In genomic region chr14:60097974-60098373, GRCh38 we compare ENCODE assay signal across 21 cellular contexts.
"Had no signal": no experiment of that assay in that cellular context is flagged by ENCODE, and none has a peak within 500 bp of the region (broad histone marks: within the 10 kb centered on the region; RNA-seq: fewer than 3 reads in every experiment).

No MANE protein-coding gene starts in this region.

- H3K4me3 ChIP-seq: heart right ventricle, mucosa of descending colon, transverse colon had no signal

- H3K4me3 Mint-ChIP-seq: activated CD8-positive, alpha-beta T cell treated with anti-CD3 and anti-CD28 coated beads for 36 hours; activated T-cell treated with anti-CD3 and anti-CD28 coated beads, Interleukin-2, amount 50 U/mL, for 4 hours; central memory CD8-positive, alpha-beta T cell had no signal

- DNase-seq: activated CD4-positive, alpha-beta T cell treated with anti-CD3 and anti-CD28 coated beads for 48 hours; activated CD8-positive, alpha-beta T cell treated with anti-CD3 and anti-CD28 coated beads for 36 hours; activated gamma-delta T cell; activated T-cell treated with anti-CD3 and anti-CD28 coated beads, Interleukin-2, amount 50 U/mL, for 4 hours; cortex of kidney; effector CD8-positive, alpha-beta T cell; heart right ventricle; left colon; mucosa of descending colon; naive thymus-derived CD4-positive, alpha-beta T cell; occipital lobe; right cardiac atrium; small intestine; stimulated activated CD4-positive, alpha-beta T cell treated with anti-CD3 and anti-CD28 coated beads, Interleukin-4, amount 100 ng/mL, for 24 hours; stimulated activated naive CD4-positive, alpha-beta T cell treated with Interleukin-2 at 50 U/mL for 16 hours; substantia nigra; transverse colon had no signal

- H3K36me3 ChIP-seq: transverse colon had no signal

- H3K27ac ChIP-seq: epithelial cell of prostate, transverse colon, VCaP had no signal

- H3K27ac Mint-ChIP-seq: activated CD8-positive, alpha-beta T cell treated with anti-CD3 and anti-CD28 coated beads for 36 hours; activated naive CD4-positive, alpha-beta T cell treated with anti-CD3 and anti-CD28 coated beads, Interleukin-2, amount 50 U/mL, for 72 hours; naive thymus-derived CD4-positive, alpha-beta T cell had no signal

- ATAC-seq: activated CD8-positive, alpha-beta T cell treated with anti-CD3 and anti-CD28 coated beads for 36 hours; activated naive CD4-positive, alpha-beta T cell treated with anti-CD3 and anti-CD28 coated beads, Interleukin-2, amount 50 U/mL, for 72 hours; activated T-cell treated with anti-CD3 and anti-CD28 coated beads, Interleukin-2, amount 50 U/mL, for 4 hours; heart right ventricle; left colon; mucosa of descending colon; naive thymus-derived CD4-positive, alpha-beta T cell; right cardiac atrium had no signal

- H3K9me3 ChIP-seq: heart right ventricle, mucosa of descending colon, transverse colon had no signal

- H3K9me3 Mint-ChIP-seq: activated CD8-positive, alpha-beta T cell treated with anti-CD3 and anti-CD28 coated beads for 36 hours; activated T-cell treated with anti-CD3 and anti-CD28 coated beads, Interleukin-2, amount 50 U/mL, for 4 hours; central memory CD8-positive, alpha-beta T cell had no signal

- H3K27me3 ChIP-seq: heart right ventricle, transverse colon had no signal

- H3K27me3 Mint-ChIP-seq: activated CD8-positive, alpha-beta T cell treated with anti-CD3 and anti-CD28 coated beads for 36 hours; central memory CD8-positive, alpha-beta T cell; naive thymus-derived CD4-positive, alpha-beta T cell had no signal
